Comparison of ENCODE assay signal across 1 cellular context in the genomic region with DNA sequence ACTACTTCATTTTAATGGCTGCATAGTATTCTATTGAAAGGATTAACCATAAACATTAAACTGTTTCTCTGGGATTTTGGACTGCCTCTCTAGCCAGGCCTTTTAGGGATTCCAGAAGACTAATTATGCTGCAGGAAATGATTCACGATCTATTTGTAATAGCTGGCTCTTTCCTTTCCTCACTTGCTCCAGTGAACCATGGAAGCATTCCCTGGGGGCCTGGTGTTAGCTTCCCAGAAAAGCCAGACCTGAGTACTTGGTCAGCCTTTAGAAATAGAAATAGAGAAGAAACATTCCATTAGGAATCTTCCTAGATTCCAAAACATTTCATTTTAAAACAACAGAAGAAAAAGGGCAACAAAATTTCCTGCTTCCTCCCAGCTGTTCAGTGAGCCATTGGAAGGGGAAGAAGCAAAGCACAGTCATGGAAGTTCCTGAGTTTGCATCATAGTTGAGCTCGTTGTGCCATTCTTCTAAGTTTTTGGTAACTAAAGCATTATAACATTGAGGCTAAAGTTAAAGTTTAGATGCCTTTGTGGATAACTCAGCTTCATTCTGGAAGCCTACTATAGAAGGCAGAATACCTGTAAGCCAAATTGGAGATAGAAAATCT.
TF ChIP-seq lines count a peak whose summit lies in the region.

No MANE protein-coding gene starts in this region.

TF ChIP-seq in SK-N-SH treated with all-trans-retinoic acid at 6 μM for 48 hours, 23 proteins besides CTCF, POLR2A, EP300 and RAD21 (continued from another document):
- TF ChIP-seq, protein P1, sequence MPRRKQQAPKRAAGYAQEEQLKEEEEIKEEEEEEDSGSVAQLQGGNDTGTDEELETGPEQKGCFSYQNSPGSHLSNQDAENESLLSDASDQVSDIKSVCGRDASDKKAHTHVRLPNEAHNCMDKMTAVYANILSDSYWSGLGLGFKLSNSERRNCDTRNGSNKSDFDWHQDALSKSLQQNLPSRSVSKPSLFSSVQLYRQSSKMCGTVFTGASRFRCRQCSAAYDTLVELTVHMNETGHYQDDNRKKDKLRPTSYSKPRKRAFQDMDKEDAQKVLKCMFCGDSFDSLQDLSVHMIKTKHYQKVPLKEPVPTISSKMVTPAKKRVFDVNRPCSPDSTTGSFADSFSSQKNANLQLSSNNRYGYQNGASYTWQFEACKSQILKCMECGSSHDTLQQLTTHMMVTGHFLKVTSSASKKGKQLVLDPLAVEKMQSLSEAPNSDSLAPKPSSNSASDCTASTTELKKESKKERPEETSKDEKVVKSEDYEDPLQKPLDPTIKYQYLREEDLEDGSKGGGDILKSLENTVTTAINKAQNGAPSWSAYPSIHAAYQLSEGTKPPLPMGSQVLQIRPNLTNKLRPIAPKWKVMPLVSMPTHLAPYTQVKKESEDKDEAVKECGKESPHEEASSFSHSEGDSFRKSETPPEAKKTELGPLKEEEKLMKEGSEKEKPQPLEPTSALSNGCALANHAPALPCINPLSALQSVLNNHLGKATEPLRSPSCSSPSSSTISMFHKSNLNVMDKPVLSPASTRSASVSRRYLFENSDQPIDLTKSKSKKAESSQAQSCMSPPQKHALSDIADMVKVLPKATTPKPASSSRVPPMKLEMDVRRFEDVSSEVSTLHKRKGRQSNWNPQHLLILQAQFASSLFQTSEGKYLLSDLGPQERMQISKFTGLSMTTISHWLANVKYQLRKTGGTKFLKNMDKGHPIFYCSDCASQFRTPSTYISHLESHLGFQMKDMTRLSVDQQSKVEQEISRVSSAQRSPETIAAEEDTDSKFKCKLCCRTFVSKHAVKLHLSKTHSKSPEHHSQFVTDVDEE (CRISPR knock-in tag; IDR thresholded peaks at IDR 0.05): no peak
- no peak for TF ChIP-seq TCF4 (CRISPR knock-in tag; IDR thresholded peaks at IDR 0.05; ENCODE audit: borderline replicate concordance)
